8 cellular contexts compared by ENCODE assay signal in the genomic region with DNA sequence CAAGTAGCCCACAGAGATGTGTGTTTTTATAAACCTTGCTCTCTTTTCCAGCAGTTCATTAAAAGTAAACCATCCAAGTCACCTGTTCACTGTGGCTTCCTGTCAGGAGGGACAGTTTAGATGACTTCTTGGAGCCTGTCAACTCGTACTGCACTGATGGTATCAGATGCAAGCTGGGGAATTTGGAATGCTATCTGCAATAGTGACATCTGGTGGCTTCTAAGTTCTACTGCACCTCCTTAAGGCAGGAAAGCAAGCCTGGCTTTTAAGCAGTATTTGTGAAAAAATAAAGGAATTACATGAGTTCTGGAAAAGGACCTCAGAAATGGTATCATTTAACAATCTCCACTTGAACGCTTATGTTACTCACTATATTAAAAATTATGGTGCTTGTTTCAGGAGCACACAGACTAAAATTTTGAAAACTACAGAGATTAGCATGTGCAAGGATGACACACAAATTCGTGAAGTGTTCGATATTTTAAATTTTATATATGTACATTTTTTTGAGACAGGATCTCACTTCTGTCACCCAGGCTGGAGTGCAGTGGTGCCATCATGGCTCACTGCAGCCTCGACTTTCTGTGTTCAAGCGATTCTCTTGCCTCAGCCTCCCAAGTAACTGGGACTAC.
DNase-seq lines count a peak whose midpoint lies in the region; ATAC-seq, FAIRE-seq and TF ChIP-seq lines count a peak whose summit lies in the region.

No MANE protein-coding gene starts in this region.

- no peaks in the 10 kb centered on the region for H3K36me3 Mint-ChIP-seq in activated T-cell treated with anti-CD3 and anti-CD28 coated beads, Interleukin-2, amount 50 U/mL, for 4 hours (ENCODE audit: insufficient read depth)

- TF ChIP-seq CTCF in Peyer's patch (IDR thresholded peaks at IDR 0.05) (peak; percentile 38 to 75 (median 70)), dorsolateral prefrontal cortex (IDR thresholded peaks at IDR 0.05 in 54 of 56, conservative IDR thresholded peaks at IDR 0.05 in 2 of 56; ENCODE audit: low read depth in 1 of 56, partially characterized antibody in 56 of 56) (peak; percentile 51 to 86 (median 75))

- intact Hi-C loops in dorsolateral prefrontal cortex (cut with DNase I): no loop called here

- no peak for DNase-seq in activated T-cell treated with anti-CD3 and anti-CD28 coated beads, Interleukin-2, amount 50 U/mL, for 4 hours
- DNase-seq in activated T-cell treated with anti-CD3 and anti-CD28 coated beads, Interleukin-2, amount 50 U/mL, for 1 hour: no peak
- DNase-seq in HTR-8/SVneo (ENCODE audit: insufficient read length, low spot score) (peak; percentile 36), Peyer's patch (no peak), dorsolateral prefrontal cortex (peak in 1 of 10 donors; percentile 18), medulla oblongata (ENCODE audit: extremely low spot score) (peak; percentile 59), T1000 (lab: John Stamatoyannopoulos, UW) (no peak)

- H3K27ac ChIP-seq in Peyer's patch: no peak overlapping the region
- H3K27ac ChIP-seq in dorsolateral prefrontal cortex: no peak overlapping the region

- H3K9me3 Mint-ChIP-seq in activated T-cell treated with anti-CD3 and anti-CD28 coated beads, Interleukin-2, amount 50 U/mL, for 4 hours: no peaks in the 10 kb centered on the region

- ATAC-seq in activated T-cell treated with anti-CD3 and anti-CD28 coated beads, Interleukin-2, amount 50 U/mL, for 4 hours: peak; percentile 61 to 72
- ATAC-seq in GM21619 (IDR thresholded peaks at IDR 0.05; ENCODE audit: unreplicated experiment): peak; percentile 96

- no peak overlapping the region for H3K4me3 Mint-ChIP-seq in activated T-cell treated with anti-CD3 and anti-CD28 coated beads, Interleukin-2, amount 50 U/mL, for 4 hours

- no peak for FAIRE-seq in HTR-8/SVneo (lab: Jason Lieb, UNC)

- no peaks in the 10 kb centered on the region for H3K9me3 ChIP-seq in Peyer's patch

- no peaks in the 10 kb centered on the region for H3K4me1 ChIP-seq in Peyer's patch

- no peak overlapping the region for H3K4me3 ChIP-seq in Peyer's patch
- H3K4me3 ChIP-seq in dorsolateral prefrontal cortex: no peak overlapping the region

- peaks cover 2% of the 10 kb centered on the region for H3K4me1 Mint-ChIP-seq in activated T-cell treated with anti-CD3 and anti-CD28 coated beads, Interleukin-2, amount 50 U/mL, for 4 hours (ENCODE audit: low read depth)

- no peak for TF ChIP-seq POLR2A in Peyer's patch (IDR thresholded peaks at IDR 0.05)

- H3K27me3 Mint-ChIP-seq in activated T-cell treated with anti-CD3 and anti-CD28 coated beads, Interleukin-2, amount 50 U/mL, for 4 hours (ENCODE audit: low read depth): no peaks in the 10 kb centered on the region

- H3K27me3 ChIP-seq in Peyer's patch (no peaks in the 10 kb centered on the region), dorsolateral prefrontal cortex (peaks cover 0 to 6% (median 0%) of the 10 kb centered on the region in 45 donors)

- no peaks in the 10 kb centered on the region for H3K36me3 ChIP-seq in Peyer's patch

Comparison
In these comparisons a context has a peak if more than half of its experiments do, and no peak if none do; other contexts are left out.
1. DNase-seq: peak in HTR-8/SVneo (single experiment) and medulla oblongata (single experiment); none in activated T-cell treated with anti-CD3 and anti-CD28 coated beads, Interleukin-2, amount 50 U/mL, for 4 hours (single experiment), activated T-cell treated with anti-CD3 and anti-CD28 coated beads, Interleukin-2, amount 50 U/mL, for 1 hour (single experiment), Peyer's patch (0 of 3) and T1000 (single experiment).